12 cellular contexts compared by ENCODE assay signal in genomic region chr21:35635261-35635660, GRCh38.
DNase-seq lines count a peak whose midpoint lies in the region; ATAC-seq and TF ChIP-seq lines count a peak whose summit lies in the region.
"Had no signal": no experiment of that assay in that cellular context is flagged by ENCODE, and none has a peak within 500 bp of the region (broad histone marks: within the 10 kb centered on the region; RNA-seq: fewer than 3 reads in every experiment).

No MANE protein-coding gene starts in this region.

- DNase-seq in AG04449 (ENCODE audit: low read depth, low spot score) (peak; percentile 77), HS-5 (ENCODE audit: low read depth) (peak; percentile 94), amniotic stem cell (lab: John Stamatoyannopoulos, UW) (peak; percentile 48), NCI-H2196 treated with DMSO at 0.1 percent for 48 hours (lab: John Stamatoyannopoulos, UW; ENCODE audit: unreplicated experiment) (no peak)
- no peak for DNase-seq in activated CD4-positive, alpha-beta T cell treated with anti-CD3 and anti-CD28 coated beads for 1 hour
- DNase-seq: DMS53; pancreas; stimulated activated CD8-positive, alpha-beta memory T cell treated with anti-CD3 and anti-CD28 coated beads, Interleukin-4, amount 100 ng/mL, for 48 hours had no signal

- WGBS in gastroesophageal sphincter (ENCODE audit: low coverage in 1 of 2), 2 donors, result 50 to 78% methylated on average over 1 to 2 of the region's 2 CpGs

- ATAC-seq in gastroesophageal sphincter (peak; percentile 58), HG03520 (IDR thresholded peaks at IDR 0.05; ENCODE audit: unreplicated experiment) (no peak), GM21515 (IDR thresholded peaks at IDR 0.05; ENCODE audit: unreplicated experiment) (no peak)
- ATAC-seq: activated CD4-positive, CD25-positive, alpha-beta regulatory T cell treated with anti-CD3 and anti-CD28 coated beads, Interleukin-2, amount 50 U/mL, for 24 hours had no signal

- H3K27ac ChIP-seq in gastroesophageal sphincter, result no peak overlapping the region
- H3K27ac ChIP-seq: pancreas had no signal

- TF ChIP-seq EP300 in gastroesophageal sphincter (IDR thresholded peaks at IDR 0.05), result no peak

- CTCF ChIA-PET in AG04449 (lab: Yijun Ruan, JAX), result no interaction called here

- POLR2A ChIA-PET in AG04449 (lab: Yijun Ruan, JAX), result interaction anchor here (0.6 kb wide), 1 partner anchor 221 kb away, joined by 3 read pairs; no protein-coding TSS in a partner anchor

- no peaks in the 10 kb centered on the region for H3K9me3 ChIP-seq in gastroesophageal sphincter
- H3K9me3 ChIP-seq: pancreas had no signal

- H3K4me1 ChIP-seq in gastroesophageal sphincter, result no peaks in the 10 kb centered on the region
- H3K4me1 ChIP-seq: pancreas had no signal

- H3K4me3 ChIP-seq in AG04449 (ENCODE audit: low read depth, low read length) (no peak overlapping the region), gastroesophageal sphincter (no peak overlapping the region)
- H3K4me3 ChIP-seq: pancreas had no signal

- H3K36me3 ChIP-seq in gastroesophageal sphincter, result no peaks in the 10 kb centered on the region
- H3K36me3 ChIP-seq: pancreas had no signal

- TF ChIP-seq CTCF in AG04449 (IDR thresholded peaks at IDR 0.05; ENCODE audit: insufficient read depth, low read length, missing control alignments) (no peak), gastroesophageal sphincter (IDR thresholded peaks at IDR 0.05) (no peak)

- H3K27me3 ChIP-seq in gastroesophageal sphincter, result peaks cover 23% of the 10 kb centered on the region
- H3K27me3 ChIP-seq: pancreas had no signal

- no peak for TF ChIP-seq POLR2A in gastroesophageal sphincter (IDR thresholded peaks at IDR 0.05)

Comparison
In these comparisons a context has a peak if more than half of its experiments do, and no peak if none do; other contexts are left out.
1. DNase-seq: peak in AG04449 (single experiment), HS-5 (single experiment) and amniotic stem cell (single experiment); none in activated CD4-positive, alpha-beta T cell treated with anti-CD3 and anti-CD28 coated beads for 1 hour (single experiment) and NCI-H2196 treated with DMSO at 0.1 percent for 48 hours (single experiment).